17 cellular contexts compared by ENCODE assay signal in the genomic region with DNA sequence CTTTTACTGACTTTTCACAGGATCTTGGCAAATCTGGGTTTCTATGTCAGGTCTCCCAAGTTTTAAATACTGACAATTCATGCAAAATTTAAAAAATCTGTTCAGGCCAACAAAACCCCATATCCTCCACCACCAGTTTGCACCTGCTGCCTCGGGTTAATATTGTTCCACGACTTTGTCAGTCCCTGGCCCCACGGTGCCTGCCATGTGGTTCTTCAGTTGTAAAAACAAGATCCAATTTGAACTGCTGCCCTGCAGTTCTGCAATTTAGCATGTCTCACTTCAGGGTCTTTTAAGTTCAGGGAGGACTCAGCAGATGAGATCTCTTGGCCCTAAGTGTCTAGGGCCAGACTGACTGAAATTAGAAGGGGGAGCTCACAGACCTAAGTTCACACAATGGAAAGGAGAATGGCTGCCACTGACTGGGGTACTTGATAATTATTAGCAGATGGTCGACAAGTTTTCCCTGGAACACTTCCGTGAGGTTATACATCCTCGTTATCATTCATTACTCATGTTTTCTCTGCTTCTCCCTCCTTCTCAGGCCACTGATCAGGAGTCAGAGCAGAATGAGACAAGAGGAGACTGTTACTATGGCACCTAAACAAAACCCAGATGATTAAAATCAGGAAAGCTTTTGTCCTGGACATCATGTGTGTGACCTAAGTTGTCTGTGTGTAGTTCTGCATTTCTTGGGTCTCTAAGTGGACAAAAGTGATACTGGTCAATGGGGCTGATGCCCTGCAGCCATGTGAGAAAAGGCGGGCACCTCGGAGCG.
A peak's percentile ranks its signal among the peaks of the same experiment; 100 is the strongest.
DNase-seq lines count a peak whose midpoint lies in the region; ATAC-seq and TF ChIP-seq lines count a peak whose summit lies in the region.
"Had no signal": no experiment of that assay in that cellular context is flagged by ENCODE, and none has a peak within 500 bp of the region (broad histone marks: within the 10 kb centered on the region; RNA-seq: fewer than 3 reads in every experiment).

No MANE protein-coding gene starts in this region.

- ATAC-seq in body of pancreas, result no peak
- ATAC-seq: stimulated activated naive CD8-positive, alpha-beta T cell treated with anti-CD3 and anti-CD28 coated beads, Interleukin-15, Interleukin-2, amounts not matched to agents 100 U/mL and 50 U/mL, for 24 hours had no signal

- H3K18ac ChIP-seq in mesenchymal stem cell (ENCODE audit: low read depth in 1 of 2, low read length in 2 of 2), result no peak overlapping the region

- no peak overlapping the region for H4K8ac ChIP-seq in mesenchymal stem cell (ENCODE audit: low read length)

- H3K79me1 ChIP-seq in mesenchymal stem cell (replicated peaks; ENCODE audit: low read length, poor library complexity, severe bottlenecking), result no peaks in the 10 kb centered on the region

- H2BK15ac ChIP-seq in mesenchymal stem cell (ENCODE audit: low read depth, poor library complexity, severe bottlenecking), result no peak overlapping the region

- H4K91ac ChIP-seq in mesenchymal stem cell (ENCODE audit: low read length), result no peak overlapping the region

- H3K9ac ChIP-seq in GM23248 (peak overlapping the region; percentile 46), mesenchymal stem cell (ENCODE audit: low read length) (peak overlapping the region; percentile 84)

- H2AK5ac ChIP-seq in mesenchymal stem cell (ENCODE audit: low read length, severe bottlenecking), result no peak overlapping the region

- in situ Hi-C loops in ACHN (cut with HindIII; ENCODE audit: low pct_ligation_motif_present, low pct_unique_long_range_greater_than_20kb, low sequenced_read_pairs), result no loop called here
- in situ Hi-C loops in GM23248 (cut with MboI), result no loop called here

- intact Hi-C loops in body of pancreas (cut with DNase I), result no loop called here

- no peak overlapping the region for H2BK12ac ChIP-seq in mesenchymal stem cell (ENCODE audit: low read length in 2 of 2)

- H4K20me1 ChIP-seq in GM23248 (ENCODE audit: insufficient read depth), result no peaks in the 10 kb centered on the region

- H3K27ac ChIP-seq in GM23248 (peak overlapping the region; percentile 65), mesenchymal stem cell (ENCODE audit: low read length, poor library complexity, severe bottlenecking) (peak overlapping the region; percentile 13), body of pancreas (no peak overlapping the region)
- H3K27ac ChIP-seq: left ventricle myocardium inferior, vagina had no signal

- H2AFZ ChIP-seq in GM23248 (no peak overlapping the region), mesenchymal stem cell (ENCODE audit: low read depth, low read length) (no peak overlapping the region)

- H3K4ac ChIP-seq in mesenchymal stem cell (ENCODE audit: low read depth in 1 of 2, low read length in 2 of 2), result no peak overlapping the region

- H3K14ac ChIP-seq in mesenchymal stem cell (ENCODE audit: low read length in 2 of 2), result no peak overlapping the region

- no peaks in the 10 kb centered on the region for H3K79me2 ChIP-seq in GM23248 (ENCODE audit: insufficient read depth)

- no peak for TF ChIP-seq POLR2A in body of pancreas (IDR thresholded peaks at IDR 0.05)

- peak overlapping the region; percentile 27 to 80 (median 37) for H3K27ac Mint-ChIP-seq in brain
- H3K27ac Mint-ChIP-seq: activated CD4-positive, alpha-beta memory T cell treated with anti-CD3 and anti-CD28 coated beads for 36 hours; activated T-helper 1 cell treated with anti-CD3 and anti-CD28 coated beads, Interleukin-12 subunit alpha, Interleukin-12 subunit beta, Interleukin-2, Interleukin-4 antibody, amounts not matched to agents 30 ng/mL and 10 ng/mL and 1 ng/mL, durations not matched to agents 14 hours and 24 hours and 36 hours; progenitor cell of endocrine pancreas had no signal

- H3K4me1 ChIP-seq in GM23248 (ENCODE audit: insufficient read depth) (peaks cover 4% of the 10 kb centered on the region; the same call in 1 of the 2 replicates), mesenchymal stem cell (ENCODE audit: control insufficient read depth, insufficient read depth, low read depth, low read length) (peaks cover 9% of the 10 kb centered on the region), body of pancreas (no peaks in the 10 kb centered on the region)
- H3K4me1 ChIP-seq: left ventricle myocardium inferior, vagina had no signal

- H3K36me3 ChIP-seq in GM23248 (ENCODE audit: low read depth), result no peaks in the 10 kb centered on the region
- no peaks in the 10 kb centered on the region for H3K36me3 ChIP-seq in mesenchymal stem cell (ENCODE audit: control insufficient read depth in 1 of 2, insufficient read depth in 2 of 2, low read depth in 1 of 2, low read length in 2 of 2)
- no peaks in the 10 kb centered on the region for H3K36me3 ChIP-seq in body of pancreas (replicated peaks in 1 of 2; ENCODE audit: insufficient read depth in 1 of 2, low read depth in 2 of 2)
- H3K36me3 ChIP-seq: vagina had no signal

- no peaks in the 10 kb centered on the region for H3K9me3 Mint-ChIP-seq in brain
- H3K9me3 Mint-ChIP-seq: activated CD4-positive, alpha-beta memory T cell treated with anti-CD3 and anti-CD28 coated beads for 36 hours; activated T-helper 1 cell treated with anti-CD3 and anti-CD28 coated beads, Interleukin-12 subunit alpha, Interleukin-12 subunit beta, Interleukin-2, Interleukin-4 antibody, amounts not matched to agents 30 ng/mL and 10 ng/mL and 1 ng/mL, durations not matched to agents 14 hours and 24 hours and 36 hours had no signal

- TF ChIP-seq CTCF in brain (conservative IDR thresholded peaks at IDR 0.05) (no peak), body of pancreas (IDR thresholded peaks at IDR 0.05) (no peak)

- no peaks in the 10 kb centered on the region for H3K36me3 Mint-ChIP-seq in brain

- H3K9me2 ChIP-seq in GM23248 (ENCODE audit: insufficient read depth), result no peaks in the 10 kb centered on the region

- H3K4me3 Mint-ChIP-seq in brain, result no peak overlapping the region
- H3K4me3 Mint-ChIP-seq: activated CD4-positive, alpha-beta memory T cell treated with anti-CD3 and anti-CD28 coated beads for 36 hours; activated T-helper 1 cell treated with anti-CD3 and anti-CD28 coated beads, Interleukin-12 subunit alpha, Interleukin-12 subunit beta, Interleukin-2, Interleukin-4 antibody, amounts not matched to agents 30 ng/mL and 10 ng/mL and 1 ng/mL, durations not matched to agents 14 hours and 24 hours and 36 hours had no signal

- H2BK120ac ChIP-seq in mesenchymal stem cell (ENCODE audit: low read depth, low read length), result no peak overlapping the region

- DNase-seq in ACHN (peak; percentile 22), GM23248 (peak; percentile 75), mesenchymal stem cell (no peak), SHP77 treated with DMSO at 0.1 percent for 48 hours (lab: John Stamatoyannopoulos, UW) (no peak), DMS53 (lab: John Stamatoyannopoulos, UW) (no peak), body of pancreas (no peak), NCI-H345 treated with DMSO at 0.1 percent for 48 hours (lab: John Stamatoyannopoulos, UW; ENCODE audit: unreplicated experiment) (no peak)
- DNase-seq: activated CD4-positive, alpha-beta memory T cell treated with anti-CD3 and anti-CD28 coated beads for 36 hours; erythroblast; left ventricle myocardium inferior; NCI-H187 treated with DMSO at 0.1 percent for 48 hours; NCI-H69; stimulated activated naive CD8-positive, alpha-beta T cell treated with anti-CD3 and anti-CD28 coated beads, Interleukin-15, Interleukin-2, amounts not matched to agents 100 U/mL and 50 U/mL, for 24 hours had no signal

- H3K27me3 Mint-ChIP-seq in brain, result peaks cover 4% of the 10 kb centered on the region
- H3K27me3 Mint-ChIP-seq: activated CD4-positive, alpha-beta memory T cell treated with anti-CD3 and anti-CD28 coated beads for 36 hours; progenitor cell of endocrine pancreas had no signal

- no peak overlapping the region for H3K4me3 ChIP-seq in GM23248
- H3K4me3 ChIP-seq in mesenchymal stem cell (ENCODE audit: insufficient read depth in 1 of 2, low read depth in 1 of 2, low read length in 2 of 2), result no peak overlapping the region
- H3K4me3 ChIP-seq in body of pancreas, result no peak overlapping the region
- H3K4me3 ChIP-seq: left ventricle myocardium inferior, vagina had no signal

- no peaks in the 10 kb centered on the region for H3K9me3 ChIP-seq in GM23248 (ENCODE audit: low read depth)
- no peaks in the 10 kb centered on the region for H3K9me3 ChIP-seq in mesenchymal stem cell (ENCODE audit: control insufficient read depth, low read length)
- no peaks in the 10 kb centered on the region for H3K9me3 ChIP-seq in body of pancreas
- H3K9me3 ChIP-seq: left ventricle myocardium inferior, vagina had no signal

- H3K4me2 ChIP-seq in GM23248 (ENCODE audit: unreplicated experiment) (no peak overlapping the region), mesenchymal stem cell (ENCODE audit: low read length, poor library complexity, severe bottlenecking) (no peak overlapping the region)

- peaks cover 37% of the 10 kb centered on the region for H3K4me1 Mint-ChIP-seq in brain

- no peak overlapping the region for H3K23ac ChIP-seq in mesenchymal stem cell (ENCODE audit: low read length in 2 of 2)

- H2BK5ac ChIP-seq in mesenchymal stem cell (ENCODE audit: low read depth, low read length, poor library complexity, severe bottlenecking), result no peak overlapping the region

- no peaks in the 10 kb centered on the region for H3F3A ChIP-seq in GM23248 (ENCODE audit: insufficient read depth)

- WGBS in GM23248 (ENCODE audit: low coverage in 1 of 2, low lambda C conversion rate in 2 of 2, missing lambda C conversion rate in 2 of 2), 2 experiments, result 25 to 29% methylated on average over 8 to 9 of the region's 9 CpGs
- 89% methylated on average over 8 of the region's 9 CpGs for WGBS in mesenchymal stem cell
- 84 to 87% methylated on average over 9 of the region's 9 CpGs for WGBS in body of pancreas, 2 donors

- no peaks in the 10 kb centered on the region for H3K27me3 ChIP-seq in GM23248 (replicated peaks; ENCODE audit: insufficient read depth)
- H3K27me3 ChIP-seq in mesenchymal stem cell (ENCODE audit: control insufficient read depth in 1 of 2, insufficient read depth in 1 of 2, low read length in 2 of 2), result no peaks in the 10 kb centered on the region
- H3K27me3 ChIP-seq in body of pancreas, result no peaks in the 10 kb centered on the region
- H3K27me3 ChIP-seq: vagina had no signal

Comparison
In these comparisons a context has a peak if more than half of its experiments do, and no peak if none do; other contexts are left out.
1. DNase-seq: peak in ACHN (single experiment) and GM23248 (single experiment); none in mesenchymal stem cell (single experiment), SHP77 treated with DMSO at 0.1 percent for 48 hours (single experiment), DMS53 (single experiment), body of pancreas (0 of 4) and NCI-H345 treated with DMSO at 0.1 percent for 48 hours (single experiment).
2. H3K27ac ChIP-seq: peak in GM23248 (single experiment) and mesenchymal stem cell (single experiment); none in body of pancreas (0 of 4).